In genomic region chr1:27487927-27488522, GRCh38 we compare ENCODE assay signal across 8 cellular contexts. TPM values are rescaled to one million over a fixed set of nuclear protein-coding genes. Genes with fewer than 3 reads are reported as not detected.
A peak's percentile ranks its signal among the peaks of the same experiment; 100 is the strongest.
DNase-seq lines count a peak whose midpoint lies in the region; ATAC-seq and TF ChIP-seq lines count a peak whose summit lies in the region.

No MANE protein-coding gene starts in this region.

- DNase-seq in T-cell (no peak), fibroblast of the aortic adventitia (ENCODE audit: low read depth) (peak; percentile 54), skeletal muscle cell (ENCODE audit: low read depth) (no peak), D341Med (ENCODE audit: low spot score) (no peak), NCI-H748 treated with DMSO at 0.1 percent for 48 hours (lab: John Stamatoyannopoulos, UW) (no peak)
- DNase-seq in effector CD8-positive, alpha-beta T cell (lab: John Stamatoyannopoulos, UW), result no peak

- POLR2A ChIA-PET in T-cell (lab: Charles Lee), result interaction anchor here (0.5 to 0.7 kb wide), 4 partner anchors 14 to 597 kb away, joined by 3 to 11 read pairs (median 4); no protein-coding TSS in a partner anchor

- no peak for ATAC-seq in T-cell (replicated peaks in 1 of 4)
- ATAC-seq in GM21717 (IDR thresholded peaks at IDR 0.05; ENCODE audit: unreplicated experiment), result no peak

- peaks cover 13% of the 10 kb centered on the region; the same call in 1 of the 2 replicates for H3K4me1 ChIP-seq in HUES64 (ENCODE audit: insufficient read depth, low read length)

- H3K9me3 ChIP-seq in HUES64 (ENCODE audit: insufficient read depth, low read depth, low read length), result no peaks in the 10 kb centered on the region

- peak overlapping the region; percentile 92 to 98 (median 96) for H3K4me3 Mint-ChIP-seq in T-cell

- H3K27ac ChIP-seq in HUES64 (ENCODE audit: low read depth, low read length), result peak overlapping the region; percentile 3; the same call in 1 of the 2 replicates

- peak overlapping the region; percentile 89 to 90 for H3K27ac Mint-ChIP-seq in T-cell

- no peak for TF ChIP-seq CTCF in fibroblast of the aortic adventitia (IDR thresholded peaks at IDR 0.05; ENCODE audit: insufficient read depth, low read length)

- H3K36me3 ChIP-seq in HUES64 (ENCODE audit: insufficient read depth, low read length), result no peaks in the 10 kb centered on the region

- no peak overlapping the region for H3K9ac ChIP-seq in HUES64 (ENCODE audit: low read depth, low read length)

- 43% methylated on average over 4 of the region's 4 CpGs for WGBS in HUES64

- H3K36me3 Mint-ChIP-seq in T-cell, result no peaks in the 10 kb centered on the region

- H3K4me1 Mint-ChIP-seq in T-cell, result peaks cover 46 to 58% (median 49%) of the 10 kb centered on the region in 3 donors

- CTCF ChIA-PET in T-cell (lab: Charles Lee), result interaction anchor here in 1 of 2 donors (0.7 to 1.2 kb wide), 4 partner anchors 10 to 72 kb away, joined by 3 to 5 read pairs (median 3); no protein-coding TSS in a partner anchor

- H3K9me3 Mint-ChIP-seq in T-cell, result no peaks in the 10 kb centered on the region

- H3K4me3 ChIP-seq in HUES64 (ENCODE audit: low read length) (peak overlapping the region; percentile 99), fibroblast of the aortic adventitia (ENCODE audit: low read depth, low read length) (peak overlapping the region; percentile 99), skeletal muscle cell (ENCODE audit: low read depth, low read length) (peak overlapping the region; percentile 87)

- H3K27me3 Mint-ChIP-seq in T-cell, result no peaks in the 10 kb centered on the region

- no peaks in the 10 kb centered on the region for H3K27me3 ChIP-seq in HUES64 (ENCODE audit: insufficient read depth, low read length)

RNA-seq across cellular contexts. Expression of gene WASF2, which starts 1.9 kb away (rescaled TPM):
- polyA plus RNA-seq in HUES64 (2013, experiment 1 of 2), result 39.8 TPM
- polyA plus RNA-seq in HUES64 (2013, experiment 2 of 2), result 49.3 TPM
- total RNA-seq in T-cell (100 to 1,000 TPM; 145 to 161 (median 156) TPM), fibroblast of the aortic adventitia (ENCODE audit: low replicate concordance) (33.0 and 37.9 TPM in 2 replicates)
